1 cellular context compared by ENCODE assay signal in genomic region chr10:51699475-51700227, GRCh38.
A peak's percentile ranks its signal among the peaks of the same experiment; 100 is the strongest.
TF ChIP-seq lines count a peak whose summit lies in the region.

A gene with protein sequence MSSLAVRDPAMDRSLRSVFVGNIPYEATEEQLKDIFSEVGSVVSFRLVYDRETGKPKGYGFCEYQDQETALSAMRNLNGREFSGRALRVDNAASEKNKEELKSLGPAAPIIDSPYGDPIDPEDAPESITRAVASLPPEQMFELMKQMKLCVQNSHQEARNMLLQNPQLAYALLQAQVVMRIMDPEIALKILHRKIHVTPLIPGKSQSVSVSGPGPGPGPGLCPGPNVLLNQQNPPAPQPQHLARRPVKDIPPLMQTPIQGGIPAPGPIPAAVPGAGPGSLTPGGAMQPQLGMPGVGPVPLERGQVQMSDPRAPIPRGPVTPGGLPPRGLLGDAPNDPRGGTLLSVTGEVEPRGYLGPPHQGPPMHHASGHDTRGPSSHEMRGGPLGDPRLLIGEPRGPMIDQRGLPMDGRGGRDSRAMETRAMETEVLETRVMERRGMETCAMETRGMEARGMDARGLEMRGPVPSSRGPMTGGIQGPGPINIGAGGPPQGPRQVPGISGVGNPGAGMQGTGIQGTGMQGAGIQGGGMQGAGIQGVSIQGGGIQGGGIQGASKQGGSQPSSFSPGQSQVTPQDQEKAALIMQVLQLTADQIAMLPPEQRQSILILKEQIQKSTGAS (minus strand): TSS chr10:51699595. CDS start chr10:51699549, 46 bp downstream.

TF ChIP-seq in HEK293, 187 proteins besides CTCF, POLR2A, EP300 and RAD21 (continued from another document):
- 0 out of 2 replicates have a peak, but pooled peaks have one; percentile 41 for TF ChIP-seq REST (tag by site-specific recombination; IDR thresholded peaks at IDR 0.05)
TF ChIP-seq in HEK293: peak in this region for 70.
